19 cellular contexts compared by ENCODE assay signal in the genomic region with DNA sequence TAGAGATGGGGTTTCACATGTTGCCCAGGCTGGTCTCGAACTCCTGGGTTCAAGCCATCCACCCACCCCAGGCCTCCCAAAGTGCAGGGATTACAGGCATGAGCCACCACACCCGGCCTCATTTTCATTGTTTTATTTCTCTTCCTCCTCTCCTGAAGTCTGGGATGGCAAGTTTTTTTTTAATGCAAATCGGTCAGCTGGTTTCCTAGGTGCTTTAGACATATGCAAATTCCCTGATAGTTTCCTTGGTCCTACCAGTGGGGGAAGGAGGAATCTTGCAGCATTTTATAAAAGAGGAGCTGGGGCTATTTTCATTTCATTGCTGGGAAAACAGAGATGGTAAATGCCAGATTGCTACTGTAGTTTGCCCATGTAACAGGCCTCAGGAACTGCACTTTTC.
DNase-seq lines count a peak whose midpoint lies in the region; ATAC-seq, FAIRE-seq and TF ChIP-seq lines count a peak whose summit lies in the region.
"Had no signal": no experiment of that assay in that cellular context is flagged by ENCODE, and none has a peak within 500 bp of the region (broad histone marks: within the 10 kb centered on the region; RNA-seq: fewer than 3 reads in every experiment).

No MANE protein-coding gene starts in this region.

- H2BK15ac ChIP-seq in H1 (ENCODE audit: low read length): no peak overlapping the region

- no peak overlapping the region for H2BK120ac ChIP-seq in H1 (replicated peaks; ENCODE audit: low read depth, low read length)

- no peaks in the 10 kb centered on the region for H3K23me2 ChIP-seq in H1 (ENCODE audit: low read depth, low read length)

- H3K79me2 ChIP-seq in GM23338 (replicated peaks; ENCODE audit: insufficient read depth): no peaks in the 10 kb centered on the region
- no peaks in the 10 kb centered on the region for H3K79me2 ChIP-seq in H1 (ENCODE audit: control insufficient read depth in 1 of 2, insufficient read depth in 2 of 2, low read length in 2 of 2)

- peaks cover 19% of the 10 kb centered on the region for H3K4me1 Mint-ChIP-seq in GM23338
- H3K4me1 Mint-ChIP-seq in type B pancreatic cell (ENCODE audit: unreplicated experiment): peaks cover 6% of the 10 kb centered on the region
- H3K4me1 Mint-ChIP-seq: CD4-positive, alpha-beta memory T cell had no signal

- H3K4me3 Mint-ChIP-seq in GM23338: peak overlapping the region; percentile 35; the same call in 1 of the 3 replicates
- no peak overlapping the region for H3K4me3 Mint-ChIP-seq in type B pancreatic cell
- H3K4me3 Mint-ChIP-seq: CD14-positive monocyte; CD4-positive, alpha-beta memory T cell had no signal

- peak; percentile 66 for ATAC-seq in GM23338

- no peaks in the 10 kb centered on the region for H3K27me3 ChIP-seq in GM23338 (ENCODE audit: insufficient read depth)
- H3K27me3 ChIP-seq in H1 (replicated peaks in 1 of 4; ENCODE audit: control insufficient read depth in 3 of 4, extremely low read depth in 1 of 4, insufficient read depth in 3 of 4, low read length in 3 of 4): no peaks in the 10 kb centered on the region
- no peaks in the 10 kb centered on the region for H3K27me3 ChIP-seq in SJCRH30
- H3K27me3 ChIP-seq: BLaER1 had no signal

- peak overlapping the region; percentile 81; the same call in 1 of the 2 replicates for H3K27ac Mint-ChIP-seq in GM23338
- no peak overlapping the region for H3K27ac Mint-ChIP-seq in type B pancreatic cell
- H3K27ac Mint-ChIP-seq: CD14-positive monocyte; CD4-positive, alpha-beta memory T cell had no signal

- H3K9me3 Mint-ChIP-seq in GM23338 (no peaks in the 10 kb centered on the region), type B pancreatic cell (peaks cover 5% of the 10 kb centered on the region)

- no peak overlapping the region for H3K56ac ChIP-seq in H1 (replicated peaks; ENCODE audit: insufficient read length, low read depth, low read length)

- peak; percentile 69 for DNase-seq in GM23338 (ENCODE audit: low spot score)
- DNase-seq in NCI-H526 (lab: John Stamatoyannopoulos, UW): peak; percentile 90 to 92
- no peak for DNase-seq in H1 (ENCODE audit: low read depth in 1 of 2, low spot score in 2 of 2)
- peak; percentile 36 for DNase-seq in iPS-NIHi7 (ENCODE audit: extremely low spot score)
- no peak for DNase-seq in SJCRH30
- DNase-seq in NCI-H510A (lab: John Stamatoyannopoulos, UW): no peak
- DNase-seq in NCI-H345 treated with DMSO at 0.1 percent for 48 hours (lab: John Stamatoyannopoulos, UW; ENCODE audit: unreplicated experiment): no peak
- no peak for DNase-seq in type B pancreatic cell (ENCODE audit: extremely low spot score, unreplicated experiment)
- DNase-seq: CD4-positive, alpha-beta memory T cell; DMS153; DMS79; GDM1; GOT3; HCEC 1CT had no signal

- POLR2A ChIA-PET in H1 (lab: Charles Lee; ENCODE audit: partially characterized antibody): no interaction called here

- peaks cover 7% of the 10 kb centered on the region; the same call in 1 of the 2 replicates for H3K4me1 ChIP-seq in GM23338 (ENCODE audit: insufficient read depth)
- peaks cover 1 to 8% (median 6%) of the 10 kb centered on the region in 4 experiments; a peak in 5 of 7 replicates for H3K4me1 ChIP-seq in H1 (replicated peaks in 1 of 4; ENCODE audit: control insufficient read depth in 3 of 4, insufficient read depth in 4 of 4, low read length in 3 of 4)
- no peaks in the 10 kb centered on the region for H3K4me1 ChIP-seq in SJCRH30

- no peak overlapping the region for H3K4ac ChIP-seq in H1 (replicated peaks; ENCODE audit: insufficient read length, low read depth, low read length)

- no peak overlapping the region for H2BK20ac ChIP-seq in H1 (ENCODE audit: low read length)

- FAIRE-seq in H1 (lab: Jason Lieb, UNC): no peak
- FAIRE-seq: GM12892, GM18507 had no signal

- H3K27me3 Mint-ChIP-seq in GM23338 (ENCODE audit: insufficient read depth, low read depth, poor library complexity): no peaks in the 10 kb centered on the region
- no peaks in the 10 kb centered on the region for H3K27me3 Mint-ChIP-seq in type B pancreatic cell

- no peaks in the 10 kb centered on the region for H3F3A ChIP-seq in GM23338 (replicated peaks; ENCODE audit: low read depth)

- no peak for TF ChIP-seq POLR2A in H1 (IDR thresholded peaks at IDR 0.05; ENCODE audit: control extremely low read depth in 1 of 2, low read depth in 2 of 2, low read length in 2 of 2)

- no peak overlapping the region for H3K4me3 ChIP-seq in GM23338
- 0 out of 8 replicates have a peak overlapping the region, but pooled peaks of 1 of the 4 experiments have one; percentile 20 for H3K4me3 ChIP-seq in H1 (ENCODE audit: extremely low read depth in 1 of 4, insufficient read depth in 2 of 4, low read depth in 3 of 4, low read length in 4 of 4)
- no peak overlapping the region for H3K4me3 ChIP-seq in SJCRH30
- H3K4me3 ChIP-seq: BLaER1 had no signal

- no peak for TF ChIP-seq EP300 in H1 (IDR thresholded peaks at IDR 0.05; ENCODE audit: borderline replicate concordance in 1 of 2, low read depth in 2 of 2, low read length in 2 of 2)

- peak overlapping the region; percentile 22 for H3K4me2 ChIP-seq in GM23338
- peak overlapping the region; percentile 33 to 57; a peak in 3 of 4 replicates for H3K4me2 ChIP-seq in H1 (ENCODE audit: insufficient read depth in 1 of 2, low read depth in 2 of 2, low read length in 2 of 2)
- H3K4me2 ChIP-seq: BLaER1 had no signal

- H4K20me1 ChIP-seq in GM23338 (replicated peaks; ENCODE audit: insufficient read depth) (no peaks in the 10 kb centered on the region), H1 (replicated peaks in 1 of 2; ENCODE audit: control insufficient read depth in 1 of 2, insufficient read depth in 2 of 2, low read length in 2 of 2) (no peaks in the 10 kb centered on the region)
- H4K20me1 ChIP-seq: BLaER1 had no signal

- H3K23ac ChIP-seq in H1 (ENCODE audit: insufficient read length): no peak overlapping the region

- 0 out of 2 replicates have a peak overlapping the region, but pooled peaks have one; percentile 62 for H3K18ac ChIP-seq in H1 (ENCODE audit: extremely low read depth, low read length)

- peak overlapping the region; percentile 60; the same call in 1 of the 2 replicates for H2BK5ac ChIP-seq in H1 (ENCODE audit: low read depth, low read length)

- H4K5ac ChIP-seq in H1 (ENCODE audit: insufficient read length, low read depth, low read length): no peak overlapping the region

- no peak for TF ChIP-seq RAD21 in H1 (IDR thresholded peaks at IDR 0.05 in 1 of 2, conservative IDR thresholded peaks at IDR 0.05 in 1 of 2; ENCODE audit: low read depth in 2 of 2, low read length in 2 of 2)

- H3K79me1 ChIP-seq in H1 (ENCODE audit: low read depth, low read length): no peaks in the 10 kb centered on the region

- H3K27ac ChIP-seq in GM23338 (ENCODE audit: low read depth) (no peak overlapping the region), H1 (ENCODE audit: low read depth, low read length) (no peak overlapping the region), SJCRH30 (no peak overlapping the region)
- H3K27ac ChIP-seq: 22Rv1, BLaER1 had no signal

- H3K36me3 ChIP-seq in GM23338 (ENCODE audit: insufficient read depth) (no peaks in the 10 kb centered on the region), H1 (ENCODE audit: control insufficient read depth in 2 of 4, insufficient read depth in 4 of 4, low read length in 3 of 4) (no peaks in the 10 kb centered on the region), SJCRH30 (no peaks in the 10 kb centered on the region)
- H3K36me3 ChIP-seq: BLaER1 had no signal

- H2BK12ac ChIP-seq in H1 (ENCODE audit: low read depth, low read length): no peak overlapping the region

- no peak overlapping the region for H2AFZ ChIP-seq in GM23338
- no peak overlapping the region for H2AFZ ChIP-seq in H1 (ENCODE audit: low read length)

- no peak overlapping the region for H4K8ac ChIP-seq in H1 (ENCODE audit: extremely low read depth, insufficient read depth, low read length)

- peaks cover 7% of the 10 kb centered on the region; the same call in 1 of the 2 replicates for H3K9me2 ChIP-seq in GM23338 (ENCODE audit: insufficient read depth)

- H2AK5ac ChIP-seq in H1 (ENCODE audit: low read depth, low read length): no peak overlapping the region

- no peak overlapping the region for H3K14ac ChIP-seq in H1 (ENCODE audit: insufficient read length)

- no peak for TF ChIP-seq CTCF in GM23338 (conservative IDR thresholded peaks at IDR 0.05; ENCODE audit: low read depth in 2 of 2)
- TF ChIP-seq CTCF in H1 (IDR thresholded peaks at IDR 0.05; ENCODE audit: control extremely low read depth in 1 of 3, insufficient read depth in 1 of 3, low read depth in 1 of 3, low read length in 3 of 3): no peak
- no peak for TF ChIP-seq CTCF in type B pancreatic cell (conservative IDR thresholded peaks at IDR 0.05)

- 72% methylated on average over 3 of the region's 3 CpGs; no CpG with 5 or more reads in 1 of the 2 experiments for whole genome bisulfite sequencing in H1 (ENCODE audit: extremely low coverage in 1 of 2, insufficient coverage in 1 of 2, insufficient read length in 1 of 2, insufficient replicate concordance in 2 of 2, low coverage in 1 of 2, low lambda C conversion rate in 2 of 2, missing lambda C conversion rate in 1 of 2), 2 experiments

- H3K9ac ChIP-seq in H1 (replicated peaks in 1 of 4; ENCODE audit: extremely low read depth in 1 of 4, low read depth in 3 of 4, low read length in 3 of 4): no peak overlapping the region
- H3K9ac ChIP-seq: BLaER1 had no signal

- CTCF ChIA-PET in H1 (lab: Charles Lee; ENCODE audit: partially characterized antibody): interaction anchor here (1.5 to 1.8 kb wide), 3 partner anchors 80 to 139 kb away, joined by 3 to 5 read pairs (median 4); no protein-coding TSS in a partner anchor

- H3K9me3 ChIP-seq in H1 (ENCODE audit: insufficient read depth in 2 of 2, low read depth in 1 of 2, low read length in 1 of 2) (no peaks in the 10 kb centered on the region), SJCRH30 (replicated peaks) (no peaks in the 10 kb centered on the region)
- H3K9me3 ChIP-seq: BLaER1 had no signal

- H3K36me3 Mint-ChIP-seq in GM23338 (ENCODE audit: low read depth): no peaks in the 10 kb centered on the region
- H3K36me3 Mint-ChIP-seq in type B pancreatic cell: no peaks in the 10 kb centered on the region
- H3K36me3 Mint-ChIP-seq: CD14-positive monocyte; CD4-positive, alpha-beta memory T cell had no signal

- no peak overlapping the region for H4K91ac ChIP-seq in H1 (replicated peaks; ENCODE audit: insufficient read length, low read length)

TF ChIP-seq in GM23338, 12 proteins besides CTCF, POLR2A, EP300 and RAD21 (continues in another document):
- TF ChIP-seq POLR2AphosphoS5 (IDR thresholded peaks at IDR 0.05; ENCODE audit: low read depth) (no peak), NANOG (IDR thresholded peaks at IDR 0.05; ENCODE audit: borderline replicate concordance) (no peak), ZNF331 (CRISPR knock-in tag; IDR thresholded peaks at IDR 0.05; ENCODE audit: low read depth) (no peak)

TF ChIP-seq in H1, 55 proteins besides CTCF, POLR2A, EP300 and RAD21 (continues in another document):
- TF ChIP-seq SP4 (IDR thresholded peaks at IDR 0.05; ENCODE audit: low read length) (no peak), GTF2F1 (IDR thresholded peaks at IDR 0.05; ENCODE audit: borderline replicate concordance, low read depth, low read length) (no peak)
- TF ChIP-seq, protein P1, sequence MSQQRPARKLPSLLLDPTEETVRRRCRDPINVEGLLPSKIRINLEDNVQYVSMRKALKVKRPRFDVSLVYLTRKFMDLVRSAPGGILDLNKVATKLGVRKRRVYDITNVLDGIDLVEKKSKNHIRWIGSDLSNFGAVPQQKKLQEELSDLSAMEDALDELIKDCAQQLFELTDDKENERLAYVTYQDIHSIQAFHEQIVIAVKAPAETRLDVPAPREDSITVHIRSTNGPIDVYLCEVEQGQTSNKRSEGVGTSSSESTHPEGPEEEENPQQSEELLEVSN (IDR thresholded peaks at IDR 0.05): no peak

Comparison
In these comparisons a context has a peak if more than half of its experiments do, and no peak if none do; other contexts are left out.
1. DNase-seq: peak in GM23338 (single experiment), NCI-H526 (2 of 2) and iPS-NIHi7 (single experiment); none in H1 (0 of 2), SJCRH30 (0 of 2), NCI-H510A (single experiment), NCI-H345 treated with DMSO at 0.1 percent for 48 hours (single experiment) and type B pancreatic cell (single experiment).